15 cellular contexts compared by ENCODE assay signal in the genomic region with DNA sequence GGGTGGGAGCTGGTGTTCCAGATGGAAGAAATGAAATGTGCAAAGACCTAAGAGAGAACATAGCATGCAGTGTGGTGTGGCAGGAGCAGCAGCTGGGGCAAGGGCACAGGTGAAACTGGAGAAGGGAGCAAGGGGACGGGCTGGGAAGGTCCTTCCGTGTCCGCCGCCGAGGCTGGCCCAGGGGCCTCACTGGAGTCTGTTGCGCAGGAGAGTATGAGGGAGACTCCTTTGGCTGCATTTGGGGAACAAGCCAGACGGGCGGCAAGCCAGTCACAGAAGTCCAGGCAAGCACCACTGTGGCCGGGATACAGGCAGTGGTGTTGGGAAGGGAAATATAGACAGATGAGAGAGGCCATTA.
"Had no signal": no experiment of that assay in that cellular context is flagged by ENCODE, and none has a peak within 500 bp of the region (broad histone marks: within the 10 kb centered on the region; RNA-seq: fewer than 3 reads in every experiment).

No MANE protein-coding gene starts in this region.

- H3K79me2 ChIP-seq: parathyroid adenoma had no signal

- H3K27me3 ChIP-seq: ascending aorta, foreskin keratinocyte, heart left ventricle, suprapubic skin, upper lobe of left lung had no signal

- DNase-seq: activated CD4-positive, alpha-beta T cell treated with anti-CD3 and anti-CD28 coated beads, Interleukin-2, amount 50 U/mL, for 1 hour; activated effector memory CD4-positive, alpha-beta T cell treated with anti-CD3 and anti-CD28 coated beads, Interleukin-2, amount 50 U/mL, for 16 hours; activated T-cell treated with anti-CD3 and anti-CD28 coated beads, Interleukin-2, amount 50 U/mL, for 1 hour; foreskin keratinocyte; left ventricle myocardium inferior; mesenchymal stem cell; small intestine; SW 1271; T1000 had no signal

- ATAC-seq: foreskin keratinocyte, heart left ventricle had no signal

- H3K4me3 ChIP-seq: ascending aorta, heart left ventricle, left ventricle myocardium inferior, suprapubic skin, upper lobe of left lung had no signal

- H3K4me1 ChIP-seq: ascending aorta, foreskin keratinocyte had no signal

- H3K9me3 ChIP-seq: ascending aorta, heart left ventricle, left ventricle myocardium inferior, suprapubic skin, upper lobe of left lung had no signal

- H2AFZ ChIP-seq: parathyroid adenoma had no signal

- H3K36me3 ChIP-seq: ascending aorta, heart left ventricle, left ventricle myocardium inferior, suprapubic skin, upper lobe of left lung had no signal

- H3K27ac ChIP-seq: ascending aorta, foreskin keratinocyte, heart left ventricle, left ventricle myocardium inferior, parathyroid adenoma, suprapubic skin, upper lobe of left lung, VCaP had no signal
